Comparison of ENCODE assay signal across 8 cellular contexts in genomic region chr5:109656829-109657228, GRCh38. TPM values are rescaled to one million over a fixed set of nuclear protein-coding genes. Genes with fewer than 3 reads are reported as not detected.
A peak's percentile ranks its signal among the peaks of the same experiment; 100 is the strongest.
DNase-seq lines count a peak whose midpoint lies in the region; FAIRE-seq lines count a peak whose summit lies in the region.

No MANE protein-coding gene starts in this region.

- intact Hi-C loops in activated T-helper 2 cell treated with anti-CD3 and anti-CD28 coated beads, Interferon-gamma antibody, Interleukin-2, Interleukin-4, amounts not matched to agents 10 μg/mL and 5 μg/mL and 100 μg/mL, durations not matched to agents 14 hours and 24 hours and 36 hours (cut with micrococcal nuclease): loop anchor here (2.0 kb wide), 1 partner anchor 32 kb away; the partner anchor contains the start of gene MAN2A1
- intact Hi-C loops in cardiac septum (cut with DNase I): no loop called here

- H3K4me1 Mint-ChIP-seq in activated T-helper 2 cell treated with anti-CD3 and anti-CD28 coated beads, Interferon-gamma antibody, Interleukin-2, Interleukin-4, amounts not matched to agents 10 μg/mL and 5 μg/mL and 100 μg/mL, durations not matched to agents 14 hours and 24 hours and 36 hours (ENCODE audit: low read depth): peaks cover 21% of the 10 kb centered on the region

- H3K36me3 Mint-ChIP-seq in activated T-helper 2 cell treated with anti-CD3 and anti-CD28 coated beads, Interferon-gamma antibody, Interleukin-2, Interleukin-4, amounts not matched to agents 10 μg/mL and 5 μg/mL and 100 μg/mL, durations not matched to agents 14 hours and 24 hours and 36 hours (ENCODE audit: low read depth): no peaks in the 10 kb centered on the region

- H3K27me3 Mint-ChIP-seq in activated T-helper 2 cell treated with anti-CD3 and anti-CD28 coated beads, Interferon-gamma antibody, Interleukin-2, Interleukin-4, amounts not matched to agents 10 μg/mL and 5 μg/mL and 100 μg/mL, durations not matched to agents 14 hours and 24 hours and 36 hours (ENCODE audit: low read depth): peaks cover 14% of the 10 kb centered on the region

- no peaks in the 10 kb centered on the region for H3K9me3 Mint-ChIP-seq in activated T-helper 2 cell treated with anti-CD3 and anti-CD28 coated beads, Interferon-gamma antibody, Interleukin-2, Interleukin-4, amounts not matched to agents 10 μg/mL and 5 μg/mL and 100 μg/mL, durations not matched to agents 14 hours and 24 hours and 36 hours

- FAIRE-seq in GM19239 (lab: Jason Lieb, UNC): no peak

- H3K4me3 Mint-ChIP-seq in activated T-helper 2 cell treated with anti-CD3 and anti-CD28 coated beads, Interferon-gamma antibody, Interleukin-2, Interleukin-4, amounts not matched to agents 10 μg/mL and 5 μg/mL and 100 μg/mL, durations not matched to agents 14 hours and 24 hours and 36 hours (ENCODE audit: low read depth): no peak overlapping the region

- DNase-seq in CMK (ENCODE audit: low read depth) (peak; percentile 86), NOMO-1 (lab: John Stamatoyannopoulos, UW; ENCODE audit: unreplicated experiment in 2 of 2) (peak; percentile 88 to 94), cardiac septum (ENCODE audit: low spot score) (peak; percentile 91), T1000 (lab: John Stamatoyannopoulos, UW) (no peak), GM19239 (ENCODE audit: insufficient read length, low spot score) (no peak), NCI-H1092 treated with DMSO at 0.1 percent for 48 hours (lab: John Stamatoyannopoulos, UW) (no peak)
- DNase-seq in activated T-helper 2 cell treated with anti-CD3 and anti-CD28 coated beads, Interferon-gamma antibody, Interleukin-2, Interleukin-4, amounts not matched to agents 10 μg/mL and 5 μg/mL and 100 μg/mL, durations not matched to agents 14 hours and 24 hours and 36 hours (ENCODE audit: low spot score): peak; percentile 13
- DNase-seq in stimulated activated CD4-positive, alpha-beta T cell treated with anti-CD3 and anti-CD28 coated beads, Interleukin-15, amount 100 ng/mL, for 24 hours: peak; percentile 65

- no peak overlapping the region for H3K27ac Mint-ChIP-seq in activated T-helper 2 cell treated with anti-CD3 and anti-CD28 coated beads, Interferon-gamma antibody, Interleukin-2, Interleukin-4, amounts not matched to agents 10 μg/mL and 5 μg/mL and 100 μg/mL, durations not matched to agents 14 hours and 24 hours and 36 hours

RNA-seq across cellular contexts. Expression of gene MAN2A1, which starts 32.9 kb away (rescaled TPM):
- total RNA-seq in activated T-helper 2 cell treated with anti-CD3 and anti-CD28 coated beads, Interferon-gamma antibody, Interleukin-2, Interleukin-4, amounts not matched to agents 10 μg/mL and 5 μg/mL and 100 μg/mL, durations not matched to agents 14 hours and 24 hours and 36 hours: 33.1 and 33.3 TPM in 2 replicates
- total RNA-seq in cardiac septum: 9.9 TPM

Comparison
In these comparisons a context has a peak if more than half of its experiments do, and no peak if none do; other contexts are left out.
1. DNase-seq: peak in CMK (single experiment), NOMO-1 (2 of 2), activated T-helper 2 cell treated with anti-CD3 and anti-CD28 coated beads, Interferon-gamma antibody, Interleukin-2, Interleukin-4, amounts not matched to agents 10 μg/mL and 5 μg/mL and 100 μg/mL, durations not matched to agents 14 hours and 24 hours and 36 hours (single experiment), cardiac septum (single experiment) and stimulated activated CD4-positive, alpha-beta T cell treated with anti-CD3 and anti-CD28 coated beads, Interleukin-15, amount 100 ng/mL, for 24 hours (single experiment); none in T1000 (single experiment), GM19239 (single experiment) and NCI-H1092 treated with DMSO at 0.1 percent for 48 hours (single experiment).